8 cellular contexts compared by ENCODE assay signal in genomic region chr1:114979278-114979891, GRCh38. TPM values are rescaled to one million over a fixed set of nuclear protein-coding genes. Genes with fewer than 3 reads are reported as not detected.
DNase-seq lines count a peak whose midpoint lies in the region; ATAC-seq, FAIRE-seq and TF ChIP-seq lines count a peak whose summit lies in the region.

No MANE protein-coding gene starts in this region.

- H3K36me3 ChIP-seq in DND-41 (ENCODE audit: insufficient read depth, low read length) (no peaks in the 10 kb centered on the region), trophoblast cell (ENCODE audit: control insufficient read depth in 1 of 2, insufficient read depth in 2 of 2, low read length in 2 of 2) (no peaks in the 10 kb centered on the region), upper lobe of right lung (no peaks in the 10 kb centered on the region)

- no peak overlapping the region for H4K8ac ChIP-seq in trophoblast cell (ENCODE audit: low read depth, low read length)

- TF ChIP-seq CTCF in DND-41 (IDR thresholded peaks at IDR 0.05; ENCODE audit: borderline replicate concordance, extremely low read depth, low read length, poor library complexity, severe bottlenecking) (peak; percentile 82), upper lobe of right lung (IDR thresholded peaks at IDR 0.05) (peak; percentile 90)

- no peak overlapping the region for H3K23ac ChIP-seq in trophoblast cell (ENCODE audit: low read length)

- no peaks in the 10 kb centered on the region for H3K9me3 ChIP-seq in DND-41 (ENCODE audit: insufficient read depth, low read length, severe bottlenecking)
- H3K9me3 ChIP-seq in trophoblast cell (ENCODE audit: insufficient read depth, low read depth, low read length) = no peaks in the 10 kb centered on the region
- H3K9me3 ChIP-seq in upper lobe of right lung = no peaks in the 10 kb centered on the region

- H3K4me1 ChIP-seq in DND-41 (ENCODE audit: insufficient read depth, low read length) (no peaks in the 10 kb centered on the region), trophoblast cell (ENCODE audit: control insufficient read depth in 1 of 2, insufficient read depth in 2 of 2, low read length in 2 of 2) (no peaks in the 10 kb centered on the region), upper lobe of right lung (no peaks in the 10 kb centered on the region)

- no peak overlapping the region for H4K12ac ChIP-seq in trophoblast cell (ENCODE audit: low read depth, low read length)

- no peaks in the 10 kb centered on the region for H4K20me1 ChIP-seq in DND-41 (ENCODE audit: insufficient read depth, low read length)

- peak; percentile 65 for DNase-seq in DND-41
- DNase-seq in HTR-8/SVneo (ENCODE audit: insufficient read length, low spot score) = peak; percentile 9
- peak; percentile 59 for DNase-seq in RKO (ENCODE audit: low spot score)
- peak; percentile 38 to 47 for DNase-seq in activated T-helper 1 cell treated with anti-CD3 and anti-CD28 coated beads, Interleukin-2, amount 50 U/mL, for 16 hours (ENCODE audit: low read depth in 1 of 2, low spot score in 1 of 2)
- DNase-seq in foreskin melanocyte = peak; percentile 19
- peak; percentile 52 to 90 for DNase-seq in trophoblast cell
- DNase-seq in upper lobe of right lung = no peak

- no peaks in the 10 kb centered on the region for H3K79me1 ChIP-seq in trophoblast cell (ENCODE audit: low read length)

- H2AFZ ChIP-seq in DND-41 (ENCODE audit: low read depth, low read length) (no peak overlapping the region), trophoblast cell (ENCODE audit: insufficient read depth, low read length, poor library complexity) (no peak overlapping the region)

- no peak for FAIRE-seq in HTR-8/SVneo (lab: Jason Lieb, UNC)

- no peak overlapping the region for H2BK120ac ChIP-seq in trophoblast cell (ENCODE audit: insufficient read depth, low read length, poor library complexity)

- intact Hi-C loops in upper lobe of right lung (cut with DNase I) = loop anchor here (5.0 kb wide), 1 partner anchor 133 kb away; no protein-coding TSS in a partner anchor

- H3K9ac ChIP-seq in DND-41 (ENCODE audit: low read depth, low read length) (no peak overlapping the region), trophoblast cell (ENCODE audit: low read length) (no peak overlapping the region)

- no peak overlapping the region for H2BK5ac ChIP-seq in trophoblast cell (ENCODE audit: low read depth, low read length, poor library complexity)

- no peak overlapping the region for H2AK5ac ChIP-seq in trophoblast cell (ENCODE audit: low read length)

- WGBS in trophoblast cell (ENCODE audit: extremely low coverage, insufficient coverage, insufficient read length) = no CpG with 5 or more reads among the region's 4 CpGs

- no peak overlapping the region for H3K4me3 ChIP-seq in DND-41 (ENCODE audit: low read depth in 1 of 2, low read length in 2 of 2)
- no peak overlapping the region for H3K4me3 ChIP-seq in trophoblast cell (ENCODE audit: low read depth, low read length)
- no peak overlapping the region for H3K4me3 ChIP-seq in upper lobe of right lung

- H4K91ac ChIP-seq in trophoblast cell (ENCODE audit: low read depth, low read length) = no peak overlapping the region

- H3K27ac ChIP-seq in DND-41 (ENCODE audit: low read length) (no peak overlapping the region), trophoblast cell (ENCODE audit: low read depth, low read length) (no peak overlapping the region), upper lobe of right lung (no peak overlapping the region)

- H3K4ac ChIP-seq in trophoblast cell (ENCODE audit: low read depth, low read length) = no peak overlapping the region

- peak; percentile 57; the same call in 1 of the 3 replicates for ATAC-seq in DND-41 (ENCODE audit: insufficient read depth, low read depth)
- peak; percentile 80 for ATAC-seq in upper lobe of right lung
- no peak for ATAC-seq in HG02623 (IDR thresholded peaks at IDR 0.05; ENCODE audit: unreplicated experiment)

- H2BK12ac ChIP-seq in trophoblast cell (ENCODE audit: low read length) = no peak overlapping the region

- H3K14ac ChIP-seq in trophoblast cell (ENCODE audit: low read length) = no peak overlapping the region

- no peak overlapping the region for H3K18ac ChIP-seq in trophoblast cell (ENCODE audit: low read length)

- H3K4me2 ChIP-seq in DND-41 (ENCODE audit: insufficient read depth, low read length) (no peak overlapping the region), trophoblast cell (ENCODE audit: low read length) (no peak overlapping the region)

- no peaks in the 10 kb centered on the region for H3K79me2 ChIP-seq in DND-41 (ENCODE audit: insufficient read depth, low read length)
- no peaks in the 10 kb centered on the region for H3K79me2 ChIP-seq in trophoblast cell (ENCODE audit: control insufficient read depth, insufficient read depth, low read length, poor library complexity)

- H3K27me3 ChIP-seq in DND-41 (ENCODE audit: insufficient read depth, low read length, poor library complexity) = peaks cover 3% of the 10 kb centered on the region
- no peaks in the 10 kb centered on the region for H3K27me3 ChIP-seq in trophoblast cell (ENCODE audit: insufficient read depth, low read length)
- H3K27me3 ChIP-seq in upper lobe of right lung = peaks cover 3% of the 10 kb centered on the region

RNA-seq across cellular contexts. Expression of gene TSHB, which starts 50.2 kb away (rescaled TPM):
- not detected in 2 replicates for polyA plus RNA-seq in trophoblast cell (2013)
- total RNA-seq in upper lobe of right lung = not detected
